Comparison of ENCODE assay signal across 21 cellular contexts in the genomic region with DNA sequence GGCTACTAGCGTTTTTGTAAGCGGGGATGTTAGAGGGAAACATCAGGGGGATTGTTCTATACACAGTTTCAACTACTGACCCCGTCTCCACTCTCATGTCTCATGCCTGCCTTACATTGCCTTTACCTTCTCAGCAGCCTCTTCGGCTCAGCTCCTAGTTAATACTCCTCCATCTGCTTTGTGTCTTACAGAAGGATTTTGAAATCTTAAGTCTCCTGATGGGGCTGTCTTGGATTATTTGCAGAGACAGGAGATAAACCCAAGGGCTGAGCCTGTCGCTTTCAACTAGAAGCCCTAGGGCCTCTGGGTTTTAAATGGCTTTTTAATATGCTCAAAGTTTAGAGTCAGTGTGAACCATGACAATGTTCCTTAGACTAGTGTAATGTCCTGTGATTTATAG.
DNase-seq lines count a peak whose midpoint lies in the region; ATAC-seq lines count a peak whose summit lies in the region.
"Had no signal": no experiment of that assay in that cellular context is flagged by ENCODE, and none has a peak within 500 bp of the region (broad histone marks: within the 10 kb centered on the region; RNA-seq: fewer than 3 reads in every experiment).

No MANE protein-coding gene starts in this region.

- H3K27me3 ChIP-seq in adipocyte (replicated peaks; ENCODE audit: control insufficient read depth, insufficient read depth, low read length) = peaks cover 3% of the 10 kb centered on the region
- H3K27me3 ChIP-seq: MG63, Peyer's patch had no signal

- no peak overlapping the region for H3K4me3 ChIP-seq in adipocyte (ENCODE audit: low read length)
- H3K4me3 ChIP-seq: K562, MG63, Peyer's patch had no signal

- no peak overlapping the region for H3K9ac ChIP-seq in adipocyte (ENCODE audit: low read length)

- no peaks in the 10 kb centered on the region for H3K36me3 ChIP-seq in adipocyte (ENCODE audit: control insufficient read depth, insufficient read depth, low read length, severe bottlenecking)
- H3K36me3 ChIP-seq: MG63, Peyer's patch had no signal

- ATAC-seq in HG03045 (IDR thresholded peaks at IDR 0.05; ENCODE audit: unreplicated experiment) = no peak
- ATAC-seq: HCT116, HepG2, K562, SK-N-SH treated with all-trans-retinoic acid at 6 μM for 48 hours had no signal

- H3K4me1 ChIP-seq in adipocyte (ENCODE audit: control insufficient read depth, insufficient read depth, low read length) = peaks cover 12% of the 10 kb centered on the region
- H3K4me1 ChIP-seq: Peyer's patch had no signal

- no peaks in the 10 kb centered on the region for H3K9me3 ChIP-seq in adipocyte (ENCODE audit: control insufficient read depth, low read length)
- H3K9me3 ChIP-seq: MG63, Peyer's patch had no signal

- DNase-seq in NCI-H524 treated with DMSO at 0.1 percent for 48 hours (lab: John Stamatoyannopoulos, UW) (peak; percentile 81), adipocyte (ENCODE audit: low read depth) (peak; percentile 59), islet precursor cell (peak; percentile 17), NK-92 (lab: John Stamatoyannopoulos, UW; ENCODE audit: unreplicated experiment) (no peak), NCI-H526 treated with DMSO at 0.1 percent for 48 hours (lab: John Stamatoyannopoulos, UW) (no peak), COLO829 (ENCODE audit: low spot score) (no peak)
- DNase-seq: CD4-positive, CD25-positive, alpha-beta regulatory T cell; COR-L47; GOT3; MG63; NCI-H1417; NCI-H1694 treated with DMSO at 0.1 percent for 48 hours; NCI-H2081 treated with DMSO at 0.1 percent for 48 hours; NCI-H2171 treated with DMSO at 0.1 percent for 48 hours; NCI-H446; Peyer's patch had no signal

Comparison
In these comparisons a context has a peak if more than half of its experiments do, and no peak if none do; other contexts are left out.
1. DNase-seq: peak in NCI-H524 treated with DMSO at 0.1 percent for 48 hours (single experiment), adipocyte (single experiment) and islet precursor cell (single experiment); none in NK-92 (single experiment), NCI-H526 treated with DMSO at 0.1 percent for 48 hours (single experiment) and COLO829 (single experiment).